ENCODE assay signal across 22 cellular contexts in the genomic region with DNA sequence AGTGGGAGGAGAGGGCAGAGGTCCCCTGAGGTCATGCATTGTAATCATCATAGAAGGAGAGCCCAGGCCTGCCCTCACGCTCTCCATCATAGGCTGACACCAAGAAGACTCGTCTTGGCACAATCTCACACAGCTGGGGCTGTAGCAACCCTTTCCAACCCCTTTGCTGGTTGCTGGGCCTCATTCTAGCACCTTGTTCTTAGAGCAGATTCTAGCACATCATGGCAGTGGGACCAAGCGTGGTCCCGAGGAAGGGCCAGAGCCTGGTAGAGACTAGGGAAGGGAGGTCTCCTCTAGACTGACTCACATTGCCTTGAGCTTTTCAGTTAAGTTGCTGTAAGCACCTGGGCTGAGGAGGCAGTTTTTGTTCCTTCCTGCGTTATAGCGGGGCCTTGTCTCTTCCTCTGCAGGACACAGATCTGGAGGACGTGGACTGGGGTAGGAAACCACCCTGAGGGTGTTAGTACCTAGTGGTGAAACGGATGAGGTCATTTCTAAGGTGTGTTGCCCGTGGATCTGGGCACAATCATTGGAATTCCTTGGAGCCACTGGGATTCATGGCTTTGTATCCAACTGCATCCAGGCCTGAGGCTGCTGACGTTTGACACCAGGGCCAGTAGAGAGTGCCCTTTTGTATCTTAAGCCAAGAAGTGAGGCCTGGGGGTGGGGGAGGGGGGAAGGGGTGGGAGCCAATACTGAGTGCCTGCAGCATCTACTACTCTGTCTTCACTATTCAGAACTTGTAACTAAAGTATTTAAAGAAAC. TPM values are rescaled to one million over a fixed set of nuclear protein-coding genes. Genes with fewer than 3 reads are reported as not detected.
DNase-seq lines count a peak whose midpoint lies in the region; ATAC-seq and TF ChIP-seq lines count a peak whose summit lies in the region.
"Had no signal": no experiment of that assay in that cellular context is flagged by ENCODE, and none has a peak within 500 bp of the region (broad histone marks: within the 10 kb centered on the region; RNA-seq: fewer than 3 reads in every experiment).

No MANE protein-coding gene starts in this region.

- H3K27ac ChIP-seq in HUES64 (ENCODE audit: low read depth, low read length) = peak overlapping the region; percentile 51; the same call in 1 of the 2 replicates
- no peak overlapping the region for H3K27ac ChIP-seq in naive thymus-derived CD4-positive, alpha-beta T cell (ENCODE audit: low read depth, low read length)
- H3K27ac ChIP-seq in testis = no peak overlapping the region
- H3K27ac ChIP-seq: coronary artery, gastroesophageal sphincter, GM23248, left ventricle myocardium inferior had no signal

- no peak overlapping the region for H3K4me3 Mint-ChIP-seq in Calu3 (ENCODE audit: low read depth, unreplicated experiment)
- H3K4me3 Mint-ChIP-seq in activated naive CD8-positive, alpha-beta T cell = no peak overlapping the region
- no peak overlapping the region for H3K4me3 Mint-ChIP-seq in naive thymus-derived CD4-positive, alpha-beta T cell
- H3K4me3 Mint-ChIP-seq: type B pancreatic cell had no signal

- POLR2A ChIA-PET in naive thymus-derived CD4-positive, alpha-beta T cell (lab: Charles Lee) = no interaction called here

- H3K27me3 ChIP-seq in HUES64 (ENCODE audit: insufficient read depth, low read length) (no peaks in the 10 kb centered on the region), testis (no peaks in the 10 kb centered on the region)
- H3K27me3 ChIP-seq in naive thymus-derived CD4-positive, alpha-beta T cell (ENCODE audit: control insufficient read depth in 2 of 2, insufficient read depth in 2 of 2, low read length in 2 of 2) = no peaks in the 10 kb centered on the region
- H3K27me3 ChIP-seq: BE2C, gastroesophageal sphincter had no signal

- no peak overlapping the region for H3K27ac Mint-ChIP-seq in Calu3 (ENCODE audit: unreplicated experiment)
- peak overlapping the region; percentile 12 for H3K27ac Mint-ChIP-seq in activated naive CD8-positive, alpha-beta T cell
- peak overlapping the region in 6 of 9 donors; percentile 6 to 73 (median 56) for H3K27ac Mint-ChIP-seq in naive thymus-derived CD4-positive, alpha-beta T cell
- H3K27ac Mint-ChIP-seq: type B pancreatic cell had no signal

- CTCF ChIA-PET in Calu3 (lab: Charles Lee) = interaction anchor here (0.6 kb wide), 1 partner anchor 44 kb away, joined by 3 read pairs; no protein-coding TSS in a partner anchor
- CTCF ChIA-PET in naive thymus-derived CD4-positive, alpha-beta T cell (lab: Charles Lee) = interaction anchor here (0.6 to 11.8 kb wide), 4 partner anchors 10 to 44 kb away, joined by 3 to 317 read pairs (median 4); no protein-coding TSS in a partner anchor

- DNase-seq in Calu3 (no peak), testis (no peak), NCI-H526 (lab: John Stamatoyannopoulos, UW) (no peak)
- no peak for DNase-seq in naive thymus-derived CD4-positive, alpha-beta T cell
- DNase-seq: activated effector memory CD4-positive, alpha-beta T cell treated with anti-CD3 and anti-CD28 coated beads, Interleukin-2, amount 50 U/mL, for 16 hours; BE2C; DMS153; erythroblast; GM23248; KG1; left ventricle myocardium inferior; NCI-H1105 treated with DMSO at 0.1 percent for 48 hours; NCI-H2171 had no signal

- H3K4me1 ChIP-seq in HUES64 (ENCODE audit: insufficient read depth, low read length) = no peaks in the 10 kb centered on the region; the same call in 1 of the 2 replicates
- H3K4me1 ChIP-seq in naive thymus-derived CD4-positive, alpha-beta T cell (ENCODE audit: control insufficient read depth in 2 of 2, insufficient read depth in 2 of 2, low read length in 2 of 2) = peaks cover 0 to 6% of the 10 kb centered on the region in 2 donors
- H3K4me1 ChIP-seq in testis = peaks cover 7% of the 10 kb centered on the region

- H3K9me3 ChIP-seq in HUES64 (ENCODE audit: insufficient read depth, low read depth, low read length) (no peaks in the 10 kb centered on the region), testis (no peaks in the 10 kb centered on the region)
- H3K9me3 ChIP-seq in naive thymus-derived CD4-positive, alpha-beta T cell (ENCODE audit: control insufficient read depth in 2 of 3, low read length in 3 of 3) = no peaks in the 10 kb centered on the region
- H3K9me3 ChIP-seq: BE2C, gastroesophageal sphincter, left ventricle myocardium inferior had no signal

- TSS peak; percentile 60 for BruUV-seq in Calu3 (replicated peaks; lab: Mats Ljungman, UMichigan)

- intact Hi-C loops in Calu3 (cut with micrococcal nuclease; ENCODE audit: unreplicated experiment) (no loop called here), testis (cut with DNase I; ENCODE audit: low total_unique reads) (no loop called here)
- intact Hi-C loops in naive thymus-derived CD4-positive, alpha-beta T cell (cut with micrococcal nuclease) = no loop called here

- H3K4me3 ChIP-seq in HUES64 (ENCODE audit: low read length) (no peak overlapping the region), testis (no peak overlapping the region)
- no peak overlapping the region for H3K4me3 ChIP-seq in naive thymus-derived CD4-positive, alpha-beta T cell (ENCODE audit: low read length)
- H3K4me3 ChIP-seq: coronary artery, gastroesophageal sphincter, GM23248, left ventricle myocardium inferior had no signal

- H3K4me1 Mint-ChIP-seq in Calu3 (ENCODE audit: low read depth, unreplicated experiment) = no peaks in the 10 kb centered on the region
- H3K4me1 Mint-ChIP-seq in activated naive CD8-positive, alpha-beta T cell (ENCODE audit: low read depth) = peaks cover 6% of the 10 kb centered on the region
- peaks cover 2 to 23% (median 10%) of the 10 kb centered on the region in 7 donors for H3K4me1 Mint-ChIP-seq in naive thymus-derived CD4-positive, alpha-beta T cell

- no peaks in the 10 kb centered on the region for H3K9me3 Mint-ChIP-seq in Calu3 (ENCODE audit: low read depth, unreplicated experiment)
- no peaks in the 10 kb centered on the region for H3K9me3 Mint-ChIP-seq in activated naive CD8-positive, alpha-beta T cell (ENCODE audit: low read depth)
- H3K9me3 Mint-ChIP-seq in naive thymus-derived CD4-positive, alpha-beta T cell = no peaks in the 10 kb centered on the region
- H3K9me3 Mint-ChIP-seq: type B pancreatic cell had no signal

- TF ChIP-seq POLR2A in testis (IDR thresholded peaks at IDR 0.05) = no peak

- TF ChIP-seq CTCF in Calu3 (IDR thresholded peaks at IDR 0.05; ENCODE audit: unreplicated experiment) = no peak
- TF ChIP-seq CTCF in testis (IDR thresholded peaks at IDR 0.05) = no peak

- H3K9ac ChIP-seq in HUES64 (ENCODE audit: low read depth, low read length) = no peak overlapping the region
- H3K9ac ChIP-seq: GM23248 had no signal

- peaks cover 32% of the 10 kb centered on the region for H3K36me3 Mint-ChIP-seq in Calu3 (ENCODE audit: insufficient read depth, unreplicated experiment)
- peaks cover 6% of the 10 kb centered on the region for H3K36me3 Mint-ChIP-seq in activated naive CD8-positive, alpha-beta T cell
- peaks cover 15 to 40% (median 16%) of the 10 kb centered on the region in 5 donors for H3K36me3 Mint-ChIP-seq in naive thymus-derived CD4-positive, alpha-beta T cell

- 87% methylated on average over 10 of the region's 10 CpGs for WGBS in HUES64
- 68 to 79% methylated on average over 10 of the region's 10 CpGs for WGBS in testis, 2 donors

- ATAC-seq in naive thymus-derived CD4-positive, alpha-beta T cell = no peak
- ATAC-seq in HG02623 (IDR thresholded peaks at IDR 0.05; ENCODE audit: unreplicated experiment) (no peak), GM21390 (IDR thresholded peaks at IDR 0.05; ENCODE audit: unreplicated experiment) (no peak)
- ATAC-seq: gastroesophageal sphincter had no signal

- no peaks in the 10 kb centered on the region for H3K27me3 Mint-ChIP-seq in Calu3 (ENCODE audit: unreplicated experiment)
- H3K27me3 Mint-ChIP-seq in activated naive CD8-positive, alpha-beta T cell = no peaks in the 10 kb centered on the region
- H3K27me3 Mint-ChIP-seq in naive thymus-derived CD4-positive, alpha-beta T cell = no peaks in the 10 kb centered on the region
- H3K27me3 Mint-ChIP-seq: type B pancreatic cell had no signal

- H3K36me3 ChIP-seq in HUES64 (ENCODE audit: insufficient read depth, low read length) (peaks cover 69% of the 10 kb centered on the region), testis (ENCODE audit: low read depth, missing control alignments) (no peaks in the 10 kb centered on the region)
- peaks cover 32 to 52% (median 35%) of the 10 kb centered on the region in 3 experiments for H3K36me3 ChIP-seq in naive thymus-derived CD4-positive, alpha-beta T cell (ENCODE audit: control insufficient read depth in 2 of 3, insufficient read depth in 3 of 3, low read length in 3 of 3)

RNA-seq across cellular contexts. Expression of gene RPS6KL1, which starts 19.9 kb away (rescaled TPM):
- total RNA-seq in Calu3 (2022) (16.4 and 18.5 TPM in 2 replicates), testis (10 to 100 TPM; 22.5 to 22.9 TPM)
- polyA plus RNA-seq in HUES64 (2013, experiment 1 of 2) = 4.0 TPM
- 6.0 TPM for polyA plus RNA-seq in HUES64 (2013, experiment 2 of 2)
- total RNA-seq in naive thymus-derived CD4-positive, alpha-beta T cell = 10 to 100 TPM in 2 of 5 experiments, 1 to 10 TPM in 3; 3.0 to 12.8 (median 6.3) TPM
- polyA plus RNA-seq in naive thymus-derived CD4-positive, alpha-beta T cell = 1 to 10 TPM; 2.0 to 4.0 TPM
- 41.8 TPM for polyA plus RNA-seq in testis (ENCODE audit: insufficient read depth, low read depth, low replicate concordance)

RNA-seq across cellular contexts. Expression of gene DLST, which starts 21.4 kb away (rescaled TPM):
- 84.2 and 89.1 TPM in 2 replicates for total RNA-seq in Calu3 (2022)
- 68.6 TPM for polyA plus RNA-seq in HUES64 (2013, experiment 1 of 2)
- polyA plus RNA-seq in HUES64 (2013, experiment 2 of 2) = 66.8 TPM
- total RNA-seq in naive thymus-derived CD4-positive, alpha-beta T cell = 100 to 1,000 TPM in 2 of 5 experiments, 10 to 100 TPM in 3; 90.0 to 132 (median 96.5) TPM
- 1 to 10 TPM; 8.9 to 9.2 TPM for polyA plus RNA-seq in naive thymus-derived CD4-positive, alpha-beta T cell
- 10 to 100 TPM; 82.0 to 98.1 TPM for total RNA-seq in testis
- polyA plus RNA-seq in testis (ENCODE audit: insufficient read depth, low read depth, low replicate concordance) = 82.8 TPM

RNA-seq across cellular contexts. Expression of gene PROX2, which starts 27.2 kb away (rescaled TPM):
- total RNA-seq in Calu3 (2022) = not detected in 2 replicates
- not detected for polyA plus RNA-seq in HUES64 (2013, experiment 1 of 2)
- polyA plus RNA-seq in HUES64 (2013, experiment 2 of 2) = not detected
- total RNA-seq in naive thymus-derived CD4-positive, alpha-beta T cell = under 1 TPM in 2 of 5 experiments, not detected in 3; 0.13 to 0.54 TPM
- polyA plus RNA-seq in naive thymus-derived CD4-positive, alpha-beta T cell = under 1 TPM; 0.05 to 0.06 TPM
- total RNA-seq in testis = under 1 TPM; 0.06 to 0.08 TPM
- 0.08 TPM for polyA plus RNA-seq in testis (ENCODE audit: insufficient read depth, low read depth, low replicate concordance)
- total RNA-seq: GM23248; left ventricle myocardium inferior; myocyte; T-helper 2 cell treated with Interferon-gamma antibody and Interleukin-4, amounts not matched to agents 100 ng/mL and 5 ng/mL, for 36 hours had no signal

RNA-seq across cellular contexts. Expression of gene PGF, which starts 52.3 kb away (rescaled TPM):
- total RNA-seq in Calu3 (2022) (1.2 and 2.1 TPM in 2 replicates), testis (10 to 100 TPM in 1 of 2 donors, 1 to 10 TPM in 1; 6.5 to 11.5 TPM)
- 3.2 TPM for polyA plus RNA-seq in HUES64 (2013, experiment 1 of 2)
- polyA plus RNA-seq in HUES64 (2013, experiment 2 of 2) = 5.1 TPM
- under 1 TPM in 2 of 5 experiments, not detected in 3; 0.22 to 0.37 TPM for total RNA-seq in naive thymus-derived CD4-positive, alpha-beta T cell
- under 1 TPM in 1 of 2 donors, not detected in 1; 0.17 TPM for polyA plus RNA-seq in naive thymus-derived CD4-positive, alpha-beta T cell
- 5.4 TPM for polyA plus RNA-seq in testis (ENCODE audit: insufficient read depth, low read depth, low replicate concordance)
